ENCODE assay signal across 18 cellular contexts in genomic region chr3:138937690-138938055, GRCh38. TPM values are rescaled to one million over a fixed set of nuclear protein-coding genes. Genes with fewer than 3 reads are reported as not detected.
DNase-seq lines count a peak whose midpoint lies in the region; ATAC-seq and TF ChIP-seq lines count a peak whose summit lies in the region.
"Had no signal": no experiment of that assay in that cellular context is flagged by ENCODE, and none has a peak within 500 bp of the region (broad histone marks: within the 10 kb centered on the region; RNA-seq: fewer than 3 reads in every experiment).

No MANE protein-coding gene starts in this region.

- H2BK12ac ChIP-seq in H9 (ENCODE audit: insufficient read length, low read depth, low read length) = no peak overlapping the region

- no peak overlapping the region for H2BK15ac ChIP-seq in H9 (ENCODE audit: low read depth, low read length)

- intact Hi-C loops in CD8-positive, alpha-beta T cell (cut with DNase I, micrococcal nuclease) = no loop called here

- no peaks in the 10 kb centered on the region for H3K9me3 Mint-ChIP-seq in CD8-positive, alpha-beta T cell
- H3K9me3 Mint-ChIP-seq in H9 = peaks cover 4% of the 10 kb centered on the region in 2 experiments; a peak in 4 of 5 replicates
- H3K9me3 Mint-ChIP-seq in effector memory CD8-positive, alpha-beta T cell = no peaks in the 10 kb centered on the region
- H3K9me3 Mint-ChIP-seq: activated naive CD4-positive, alpha-beta T cell treated with anti-CD3 and anti-CD28 coated beads for 36 hours had no signal

- peaks cover 29% of the 10 kb centered on the region for H3K4me1 Mint-ChIP-seq in CD8-positive, alpha-beta T cell (ENCODE audit: low read depth)
- peaks cover 34 to 43% of the 10 kb centered on the region in 2 experiments for H3K4me1 Mint-ChIP-seq in H9
- peaks cover 25% of the 10 kb centered on the region in 2 donors for H3K4me1 Mint-ChIP-seq in effector memory CD8-positive, alpha-beta T cell (ENCODE audit: low read depth in 2 of 2)

- H3K27me3 Mint-ChIP-seq in CD8-positive, alpha-beta T cell (ENCODE audit: low read depth) = peaks cover 75% of the 10 kb centered on the region
- H3K27me3 Mint-ChIP-seq in H9 (ENCODE audit: low read depth) = peaks cover 93% of the 10 kb centered on the region
- H3K27me3 Mint-ChIP-seq in effector memory CD8-positive, alpha-beta T cell = peaks cover 99 to 100% of the 10 kb centered on the region in 2 donors

- ATAC-seq in CD8-positive, alpha-beta T cell = no peak
- peak; percentile 28 for ATAC-seq in effector memory CD8-positive, alpha-beta T cell (replicated peaks)
- ATAC-seq in GM21447 (IDR thresholded peaks at IDR 0.05; ENCODE audit: unreplicated experiment) = no peak

- H4K8ac ChIP-seq in H9 (replicated peaks; ENCODE audit: insufficient read length, low read depth, low read length) = no peak overlapping the region

- H3K27ac Mint-ChIP-seq in CD8-positive, alpha-beta T cell = no peak overlapping the region
- H3K27ac Mint-ChIP-seq in H9 = no peak overlapping the region
- H3K27ac Mint-ChIP-seq in effector memory CD8-positive, alpha-beta T cell = no peak overlapping the region
- H3K27ac Mint-ChIP-seq: activated naive CD4-positive, alpha-beta T cell treated with anti-CD3 and anti-CD28 coated beads for 36 hours had no signal

- POLR2A ChIA-PET in CD8-positive, alpha-beta T cell (lab: Charles Lee) = no interaction called here

- peaks cover 46% of the 10 kb centered on the region for H3K4me1 ChIP-seq in CD8-positive, alpha-beta T cell (ENCODE audit: insufficient read depth, low read length)
- H3K4me1 ChIP-seq in H9 (ENCODE audit: insufficient read depth, low read length) = peaks cover 2% of the 10 kb centered on the region; the same call in 1 of the 2 replicates

- no peak overlapping the region for H3K18ac ChIP-seq in H9 (ENCODE audit: insufficient read length, low read depth, low read length)

- H3K4ac ChIP-seq in H9 (ENCODE audit: low read depth, low read length) = no peak overlapping the region

- no peak for DNase-seq in CD8-positive, alpha-beta T cell
- no peak for DNase-seq in H9
- no peak for DNase-seq in effector memory CD8-positive, alpha-beta T cell
- no peak for DNase-seq in kidney tubule cell (ENCODE audit: low spot score)
- DNase-seq in NCI-H1417 treated with DMSO at 0.1 percent for 48 hours (lab: John Stamatoyannopoulos, UW) = no peak
- DNase-seq in NCI-H82 (lab: John Stamatoyannopoulos, UW) = no peak
- DNase-seq: activated naive CD4-positive, alpha-beta T cell treated with anti-CD3 and anti-CD28 coated beads for 36 hours; caudate nucleus; GOT3; KBM-7; kidney glomerular epithelial cell; NCI-H1436 treated with DMSO at 0.1 percent for 48 hours; NCI-H510A treated with DMSO at 0.1 percent for 48 hours had no signal

- no peak overlapping the region for H3K23ac ChIP-seq in H9 (ENCODE audit: insufficient read length, low read depth, low read length)

- no peaks in the 10 kb centered on the region for H3K36me3 ChIP-seq in CD8-positive, alpha-beta T cell (ENCODE audit: insufficient read depth, low read length)
- H3K36me3 ChIP-seq in neural cell (ENCODE audit: insufficient read depth, low read length) = no peaks in the 10 kb centered on the region

- no peaks in the 10 kb centered on the region for H3K79me2 ChIP-seq in H9 (ENCODE audit: insufficient read depth, low read length)
- H3K79me2 ChIP-seq in neural cell (replicated peaks; ENCODE audit: insufficient read depth, low read length) = no peaks in the 10 kb centered on the region

- H3K9ac ChIP-seq in H9 (ENCODE audit: extremely low read depth, insufficient read length, low read length) (no peak overlapping the region), neural cell (ENCODE audit: low read length) (no peak overlapping the region)

- peak overlapping the region; percentile 84 for H3K4me2 ChIP-seq in H9 (ENCODE audit: insufficient read depth, insufficient read length, low read length)
- no peak overlapping the region for H3K4me2 ChIP-seq in neural cell (ENCODE audit: low read length)

- no peak overlapping the region for H2AK5ac ChIP-seq in H9 (ENCODE audit: insufficient read length, low read length)

- H3K14ac ChIP-seq in H9 (ENCODE audit: insufficient read depth, low read length) = no peak overlapping the region

- H3K56ac ChIP-seq in H9 (ENCODE audit: insufficient read length, low read depth, low read length) = no peak overlapping the region

- H3T11ph ChIP-seq in H9 (ENCODE audit: low read length) = no peak overlapping the region

- TF ChIP-seq RAD21 in neural cell (conservative IDR thresholded peaks at IDR 0.05) = no peak

- peaks cover 21% of the 10 kb centered on the region for H3K23me2 ChIP-seq in H9 (ENCODE audit: insufficient read length, low read depth, low read length, poor library complexity, severe bottlenecking)

- H4K5ac ChIP-seq in H9 (ENCODE audit: insufficient read length, low read depth, low read length) = no peak overlapping the region

- H2BK20ac ChIP-seq in H9 (ENCODE audit: low read depth, low read length, poor library complexity, severe bottlenecking) = no peak overlapping the region

- H2AFZ ChIP-seq in H9 (ENCODE audit: low read length) (no peak overlapping the region), neural cell (ENCODE audit: low read depth, low read length) (no peak overlapping the region)

- H3K27me3 ChIP-seq in CD8-positive, alpha-beta T cell (ENCODE audit: insufficient read depth, low read length) = peaks cover 38% of the 10 kb centered on the region
- H3K27me3 ChIP-seq in H9 (ENCODE audit: insufficient read depth, low read length) = peaks cover 61% of the 10 kb centered on the region
- peaks cover 96% of the 10 kb centered on the region for H3K27me3 ChIP-seq in neural cell (ENCODE audit: insufficient read depth, low read depth, low read length)

- H3K36me3 Mint-ChIP-seq in CD8-positive, alpha-beta T cell = no peaks in the 10 kb centered on the region
- no peaks in the 10 kb centered on the region for H3K36me3 Mint-ChIP-seq in H9 (ENCODE audit: insufficient read depth in 1 of 3, low read depth in 3 of 3)
- H3K36me3 Mint-ChIP-seq in effector memory CD8-positive, alpha-beta T cell (ENCODE audit: insufficient read depth) = no peaks in the 10 kb centered on the region

- H3K4me3 ChIP-seq in CD8-positive, alpha-beta T cell (ENCODE audit: low read depth, low read length) = no peak overlapping the region
- H3K4me3 ChIP-seq in neural cell (ENCODE audit: low read length) = peak overlapping the region; percentile 32
- H3K4me3 ChIP-seq: skin epidermis had no signal

- H3K9me2 ChIP-seq in neural cell (ENCODE audit: insufficient read depth, low read length) = no peaks in the 10 kb centered on the region

- H3K79me1 ChIP-seq in H9 (ENCODE audit: insufficient read depth, low read depth, low read length, poor library complexity, severe bottlenecking) = no peaks in the 10 kb centered on the region

- peak overlapping the region; percentile 4 for H3K4me3 Mint-ChIP-seq in CD8-positive, alpha-beta T cell
- peak overlapping the region in 1 of 2 experiments; percentile 81; a peak in 3 of 5 replicates for H3K4me3 Mint-ChIP-seq in H9
- peak overlapping the region; percentile 69 to 76 for H3K4me3 Mint-ChIP-seq in effector memory CD8-positive, alpha-beta T cell

- H4K20me1 ChIP-seq in H9 (ENCODE audit: control insufficient read depth, insufficient read depth, insufficient read length) = no peaks in the 10 kb centered on the region
- H4K20me1 ChIP-seq in neural cell (ENCODE audit: insufficient read depth) = no peaks in the 10 kb centered on the region

- no peaks in the 10 kb centered on the region for H3F3A ChIP-seq in neural cell (ENCODE audit: insufficient read depth, low read length, poor library complexity, severe bottlenecking)

- no peak overlapping the region for H2BK5ac ChIP-seq in H9 (ENCODE audit: insufficient read length, low read length)

- CTCF ChIA-PET in CD8-positive, alpha-beta T cell (lab: Charles Lee) = interaction anchor here (1.3 to 2.0 kb wide), 2 partner anchors 15 to 22 kb away, joined by 4 to 21 read pairs; no protein-coding TSS in a partner anchor

- H3K9me3 ChIP-seq in CD8-positive, alpha-beta T cell (ENCODE audit: low read length) = no peaks in the 10 kb centered on the region
- H3K9me3 ChIP-seq in H9 (ENCODE audit: control insufficient read depth, low read depth, low read length) (no peaks in the 10 kb centered on the region), neural cell (ENCODE audit: low read length) (no peaks in the 10 kb centered on the region)

- H4K91ac ChIP-seq in H9 (ENCODE audit: insufficient read length, low read depth, low read length) = no peak overlapping the region

- no peak overlapping the region for H3K27ac ChIP-seq in CD8-positive, alpha-beta T cell (ENCODE audit: low read depth, low read length)
- H3K27ac ChIP-seq in H9 (ENCODE audit: insufficient read length, low read depth, low read length) = no peak overlapping the region
- no peak overlapping the region for H3K27ac ChIP-seq in neural cell (ENCODE audit: low read length)
- H3K27ac ChIP-seq: skin epidermis had no signal

- no peak for TF ChIP-seq CTCF in CD8-positive, alpha-beta T cell (IDR thresholded peaks at IDR 0.05)
- TF ChIP-seq CTCF in H9 (conservative IDR thresholded peaks at IDR 0.05) (no peak), neural cell (IDR thresholded peaks at IDR 0.05; ENCODE audit: poor library complexity, severe bottlenecking) (no peak)

- no peak overlapping the region for H2BK120ac ChIP-seq in H9 (ENCODE audit: low read depth, low read length, poor library complexity, severe bottlenecking)

- no peak for TF ChIP-seq EP300 in neural cell (conservative IDR thresholded peaks at IDR 0.05; ENCODE audit: poor library complexity, severe bottlenecking)

- no CpG with 5 or more reads among the region's 29 CpGs for WGBS in H9 (ENCODE audit: extremely low coverage, insufficient read length, low lambda C conversion rate)

RNA-seq across cellular contexts. Expression of gene FOXL2, which starts 9.3 kb away (rescaled TPM):
- total RNA-seq in CD8-positive, alpha-beta T cell = under 1 TPM in 1 of 2 experiments, not detected in 1; 0.11 TPM
- total RNA-seq in H9 (2021) = 0.22 and 0.29 TPM in 2 replicates
- not detected in 2 replicates for polyA plus RNA-seq in neural cell
- not detected in 2 replicates for polyA minus RNA-seq in neural cell
- total RNA-seq: activated naive CD4-positive, alpha-beta T cell treated with anti-CD3 and anti-CD28 coated beads for 36 hours; T-helper 2 cell treated with Interferon-gamma antibody and Interleukin-4, amounts not matched to agents 100 ng/mL and 5 ng/mL, for 36 hours had no signal
- polyA plus RNA-seq: CD14-positive monocyte had no signal

RNA-seq across cellular contexts. Expression of gene FOXL2NB, which starts 9.3 kb away (rescaled TPM):
- not detected for total RNA-seq in CD8-positive, alpha-beta T cell
- total RNA-seq in H9 (2021) = 0.31 and 0.55 TPM in 2 replicates
- not detected in 2 replicates for polyA plus RNA-seq in neural cell
- polyA minus RNA-seq in neural cell = not detected in 2 replicates
- total RNA-seq: activated naive CD4-positive, alpha-beta T cell treated with anti-CD3 and anti-CD28 coated beads for 36 hours; T-helper 2 cell treated with Interferon-gamma antibody and Interleukin-4, amounts not matched to agents 100 ng/mL and 5 ng/mL, for 36 hours had no signal
- polyA plus RNA-seq: CD14-positive monocyte had no signal
